Comparison of ENCODE assay signal across 17 cellular contexts in genomic region chr3:194254032-194254431, GRCh38.
DNase-seq lines count a peak whose midpoint lies in the region; ATAC-seq and TF ChIP-seq lines count a peak whose summit lies in the region.
"Had no signal": no experiment of that assay in that cellular context is flagged by ENCODE, and none has a peak within 500 bp of the region (broad histone marks: within the 10 kb centered on the region; RNA-seq: fewer than 3 reads in every experiment).

No MANE protein-coding gene starts in this region.

- H3K9me3 ChIP-seq in endodermal cell (ENCODE audit: control insufficient read depth, low read length) (peaks cover 12% of the 10 kb centered on the region), osteoblast (ENCODE audit: low read depth, low read length) (no peaks in the 10 kb centered on the region)

- CTCF ChIA-PET in activated CD4-positive, alpha-beta T cell treated with anti-CD3 and anti-CD28 coated beads, Interleukin-2, amount 10 ng/mL, durations not matched to agents 7 days and 5 days (lab: Charles Lee): interaction anchor here (0.5 kb wide), 1 partner anchor 123 kb away, joined by 3 read pairs; no protein-coding TSS in a partner anchor
- CTCF ChIA-PET in WTC11 (lab: Charles Lee): no interaction called here

- H3K36me3 ChIP-seq in endodermal cell (ENCODE audit: control insufficient read depth, insufficient read depth, low read length) (no peaks in the 10 kb centered on the region), osteoblast (ENCODE audit: insufficient read depth, low read length) (no peaks in the 10 kb centered on the region)

- H3K9me3 Mint-ChIP-seq in activated CD4-positive, alpha-beta T cell treated with anti-CD3 and anti-CD28 coated beads, Interleukin-2, amount 10 ng/mL, durations not matched to agents 7 days and 5 days: peaks cover 6% of the 10 kb centered on the region
- H3K9me3 Mint-ChIP-seq in endodermal cell (peaks cover 8% of the 10 kb centered on the region), WTC11 (peaks cover 14% of the 10 kb centered on the region)

- H3K4me3 ChIP-seq in endodermal cell (ENCODE audit: low read length) (no peak overlapping the region), osteoblast (ENCODE audit: insufficient read depth, low read length) (no peak overlapping the region)
- H3K4me3 ChIP-seq: GM12878 had no signal

- H2AFZ ChIP-seq in osteoblast (ENCODE audit: low read length): no peak overlapping the region

- 93 to 94% methylated on average over 4 to 7 of the region's 7 CpGs for WGBS in endodermal cell (ENCODE audit: insufficient coverage in 1 of 2, insufficient read length in 1 of 2), 2 experiments

- peaks cover 42% of the 10 kb centered on the region for H3K4me1 Mint-ChIP-seq in activated CD4-positive, alpha-beta T cell treated with anti-CD3 and anti-CD28 coated beads, Interleukin-2, amount 10 ng/mL, durations not matched to agents 7 days and 5 days
- peaks cover 9% of the 10 kb centered on the region for H3K4me1 Mint-ChIP-seq in endodermal cell
- peaks cover 18% of the 10 kb centered on the region for H3K4me1 Mint-ChIP-seq in WTC11

- no peak overlapping the region for H3K4me2 ChIP-seq in osteoblast (ENCODE audit: insufficient read depth, low read length)

- no peak for DNase-seq in activated CD4-positive, alpha-beta T cell treated with anti-CD3 and anti-CD28 coated beads, Interleukin-2, amount 10 ng/mL, durations not matched to agents 7 days and 5 days
- DNase-seq in activated CD4-positive, alpha-beta T cell treated with anti-CD3 and anti-CD28 coated beads for 48 hours: no peak
- DNase-seq in OCI-M1 (lab: John Stamatoyannopoulos, UW) (peak; percentile 21), endodermal cell (peak; percentile 17), osteoblast (ENCODE audit: insufficient read length, low spot score, missing footprints) (peak; percentile 34), WTC11 (ENCODE audit: low spot score) (no peak), amygdala (lab: John Stamatoyannopoulos, UW) (no peak), HPDE6-E6E7 (ENCODE audit: extremely low spot score) (no peak)
- DNase-seq: COR-L47, DMS53, NCI-H1092, NCI-H1694 treated with DMSO at 0.1 percent for 48 hours, NCI-H345, NCI-H748 treated with DMSO at 0.1 percent for 48 hours had no signal

- H3K4me1 ChIP-seq in endodermal cell (ENCODE audit: control insufficient read depth, insufficient read depth, low read length) (no peaks in the 10 kb centered on the region), osteoblast (ENCODE audit: insufficient read depth, low read length) (no peaks in the 10 kb centered on the region)

- TF ChIP-seq CTCF in endodermal cell (conservative IDR thresholded peaks at IDR 0.05) (no peak), osteoblast (IDR thresholded peaks at IDR 0.05; ENCODE audit: extremely low read depth, low read depth, low read length) (no peak), WTC11 (IDR thresholded peaks at IDR 0.05) (no peak)

- H3K79me2 ChIP-seq in osteoblast (ENCODE audit: insufficient read depth, low read length): no peaks in the 10 kb centered on the region

- peaks cover 10% of the 10 kb centered on the region for H3K36me3 Mint-ChIP-seq in activated CD4-positive, alpha-beta T cell treated with anti-CD3 and anti-CD28 coated beads, Interleukin-2, amount 10 ng/mL, durations not matched to agents 7 days and 5 days (ENCODE audit: low read depth)
- H3K36me3 Mint-ChIP-seq in endodermal cell (ENCODE audit: low read depth) (no peaks in the 10 kb centered on the region), WTC11 (peaks cover 11% of the 10 kb centered on the region)

- H3K27me3 ChIP-seq in endodermal cell (ENCODE audit: control insufficient read depth, insufficient read depth, low read length, poor library complexity, severe bottlenecking) (no peaks in the 10 kb centered on the region), osteoblast (ENCODE audit: insufficient read depth, low read length) (peaks cover 31% of the 10 kb centered on the region)

- no peak for ATAC-seq in WTC11
- ATAC-seq: GM12878, HCT116 had no signal

- no peaks in the 10 kb centered on the region for H4K20me1 ChIP-seq in osteoblast (ENCODE audit: insufficient read depth, low read length)

- POLR2A ChIA-PET in activated CD4-positive, alpha-beta T cell treated with anti-CD3 and anti-CD28 coated beads, Interleukin-2, amount 10 ng/mL, durations not matched to agents 7 days and 5 days (lab: Charles Lee): no interaction called here
- POLR2A ChIA-PET in WTC11 (lab: Charles Lee): interaction anchor here (0.6 kb wide), 1 partner anchor 972 kb away, joined by 4 read pairs; no protein-coding TSS in a partner anchor

- no peak overlapping the region for H3K9ac ChIP-seq in endodermal cell (ENCODE audit: extremely low read depth, low read length, poor library complexity, severe bottlenecking)

- no peak overlapping the region for H3K27ac ChIP-seq in endodermal cell (ENCODE audit: low read depth, low read length)
- no peak overlapping the region for H3K27ac ChIP-seq in osteoblast (ENCODE audit: low read depth, low read length)
- H3K27ac ChIP-seq: C4-2B had no signal

- H3K27ac Mint-ChIP-seq in activated CD4-positive, alpha-beta T cell treated with anti-CD3 and anti-CD28 coated beads, Interleukin-2, amount 10 ng/mL, durations not matched to agents 7 days and 5 days: peak overlapping the region; percentile 9
- no peak overlapping the region for H3K27ac Mint-ChIP-seq in endodermal cell
- H3K27ac Mint-ChIP-seq in WTC11: no peak overlapping the region

- no peak overlapping the region for H3K4me3 Mint-ChIP-seq in activated CD4-positive, alpha-beta T cell treated with anti-CD3 and anti-CD28 coated beads, Interleukin-2, amount 10 ng/mL, durations not matched to agents 7 days and 5 days
- H3K4me3 Mint-ChIP-seq in endodermal cell (no peak overlapping the region), WTC11 (no peak overlapping the region)

- H3K27me3 Mint-ChIP-seq in activated CD4-positive, alpha-beta T cell treated with anti-CD3 and anti-CD28 coated beads, Interleukin-2, amount 10 ng/mL, durations not matched to agents 7 days and 5 days: peaks cover 4% of the 10 kb centered on the region
- H3K27me3 Mint-ChIP-seq in endodermal cell (ENCODE audit: insufficient read depth) (no peaks in the 10 kb centered on the region), WTC11 (ENCODE audit: low read depth) (peaks cover 3% of the 10 kb centered on the region; the same call in 1 of the 2 replicates)

TF ChIP-seq in WTC11, 78 proteins besides CTCF, POLR2A, EP300 and RAD21 (continues in another document):
- TF ChIP-seq ZNF263 (CRISPR knock-in tag; IDR thresholded peaks at IDR 0.05; ENCODE audit: low read depth) (no peak), ARID4B (CRISPR knock-in tag; IDR thresholded peaks at IDR 0.05; ENCODE audit: borderline replicate concordance) (no peak), ERG (CRISPR knock-in tag; IDR thresholded peaks at IDR 0.05) (no peak), IRF2 (CRISPR knock-in tag; IDR thresholded peaks at IDR 0.05; ENCODE audit: borderline replicate concordance, low read depth) (no peak), IRF1 (CRISPR knock-in tag; IDR thresholded peaks at IDR 0.05) (no peak), NFYB (CRISPR knock-in tag; conservative IDR thresholded peaks at IDR 0.05; ENCODE audit: low read depth) (no peak)

Comparison
In these comparisons a context has a peak if more than half of its experiments do, and no peak if none do; other contexts are left out.
1. DNase-seq: peak in OCI-M1 (single experiment), endodermal cell (single experiment) and osteoblast (single experiment); none in activated CD4-positive, alpha-beta T cell treated with anti-CD3 and anti-CD28 coated beads, Interleukin-2, amount 10 ng/mL, durations not matched to agents 7 days and 5 days (single experiment), activated CD4-positive, alpha-beta T cell treated with anti-CD3 and anti-CD28 coated beads for 48 hours (single experiment), WTC11 (single experiment), amygdala (0 of 56) and HPDE6-E6E7 (single experiment).